In the genomic region with DNA sequence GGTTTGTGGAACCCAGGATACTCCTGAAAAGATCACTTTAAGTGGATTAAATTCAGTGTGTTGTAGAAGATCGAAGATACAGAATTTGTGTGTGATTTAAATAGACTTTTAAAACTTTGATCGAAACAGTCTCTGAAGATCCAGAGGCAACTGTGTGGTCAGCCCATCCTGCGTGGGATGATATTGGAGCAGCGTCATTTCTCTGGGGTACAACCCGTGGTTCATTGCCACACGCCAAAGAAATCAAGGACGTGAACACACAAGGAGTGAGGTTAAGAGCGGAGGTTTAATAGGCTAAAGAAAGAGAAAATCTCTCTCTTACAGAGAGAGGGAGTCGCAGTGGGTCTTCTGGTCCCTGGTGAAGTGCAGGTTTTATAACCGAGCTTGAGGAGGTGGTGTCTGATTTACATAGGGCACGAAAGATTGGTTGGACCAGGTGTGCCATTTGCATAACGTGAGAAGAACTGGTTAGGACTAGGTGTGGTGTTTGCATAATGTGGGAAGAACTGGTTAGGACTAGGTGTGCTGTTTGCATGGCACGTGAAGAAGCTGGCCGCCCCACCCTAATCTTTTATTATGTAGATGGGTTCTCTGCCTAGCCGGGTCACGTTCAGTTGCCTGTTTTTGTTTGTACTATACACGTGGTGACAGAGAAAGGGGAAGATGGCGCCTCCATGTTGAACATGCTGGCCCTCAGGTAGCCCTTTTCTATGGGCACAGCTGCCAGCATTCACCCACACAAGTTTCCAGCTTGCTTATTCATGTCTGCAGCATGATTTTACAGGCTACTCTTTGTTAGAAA, we compare ENCODE assay signal across 18 cellular contexts.
DNase-seq lines count a peak whose midpoint lies in the region; ATAC-seq, FAIRE-seq and TF ChIP-seq lines count a peak whose summit lies in the region.
"Had no signal": no experiment of that assay in that cellular context is flagged by ENCODE, and none has a peak within 500 bp of the region (broad histone marks: within the 10 kb centered on the region; RNA-seq: fewer than 3 reads in every experiment).

No MANE protein-coding gene starts in this region.

- H3K4me1 ChIP-seq in H1 (replicated peaks in 1 of 4; ENCODE audit: control insufficient read depth in 3 of 4, insufficient read depth in 4 of 4, low read length in 3 of 4) (peaks cover 0 to 11% (median 3%) of the 10 kb centered on the region in 4 experiments; a peak in 5 of 7 replicates), mucosa of descending colon (ENCODE audit: low read depth) (no peaks in the 10 kb centered on the region)
- H3K4me1 ChIP-seq: BE2C had no signal

- no peak overlapping the region for H4K91ac ChIP-seq in H1 (replicated peaks; ENCODE audit: insufficient read length, low read length)

- ATAC-seq in mucosa of descending colon = peak; percentile 95
- ATAC-seq: SK-N-SH treated with all-trans-retinoic acid at 6 μM for 48 hours had no signal

- H3K36me3 ChIP-seq in H1 (ENCODE audit: control insufficient read depth in 2 of 4, insufficient read depth in 4 of 4, low read length in 3 of 4) (no peaks in the 10 kb centered on the region; a peak in 1 of 8 replicates), mucosa of descending colon (ENCODE audit: low read depth) (no peaks in the 10 kb centered on the region)
- H3K36me3 ChIP-seq: BE2C, neural progenitor cell, thoracic aorta had no signal

- no peaks in the 10 kb centered on the region for H3K79me1 ChIP-seq in H1 (ENCODE audit: low read depth, low read length)

- no peaks in the 10 kb centered on the region for H4K20me1 ChIP-seq in H1 (replicated peaks in 1 of 2; ENCODE audit: control insufficient read depth in 1 of 2, insufficient read depth in 2 of 2, low read length in 2 of 2)

- H3K9me3 ChIP-seq in H1 (ENCODE audit: insufficient read depth in 2 of 2, low read depth in 1 of 2, low read length in 1 of 2) = peaks cover 0 to 4% of the 10 kb centered on the region in 2 experiments; a peak in 1 of 4 replicates
- H3K9me3 ChIP-seq in mucosa of descending colon = no peaks in the 10 kb centered on the region
- H3K9me3 ChIP-seq: BE2C, thoracic aorta had no signal

- no peak overlapping the region for H3K14ac ChIP-seq in H1 (ENCODE audit: insufficient read length)

- no peak overlapping the region for H3K4me2 ChIP-seq in H1 (ENCODE audit: insufficient read depth in 1 of 2, low read depth in 2 of 2, low read length in 2 of 2)
- H3K4me2 ChIP-seq: neural progenitor cell had no signal

- peak; percentile 93 for FAIRE-seq in H1 (lab: Jason Lieb, UNC)
- FAIRE-seq: endothelial cell of umbilical vein, islet of Langerhans had no signal

- no peak overlapping the region for H3K56ac ChIP-seq in H1 (replicated peaks; ENCODE audit: insufficient read length, low read depth, low read length)

- no peak for TF ChIP-seq CTCF in H1 (IDR thresholded peaks at IDR 0.05; ENCODE audit: control extremely low read depth in 1 of 3, insufficient read depth in 1 of 3, low read depth in 1 of 3, low read length in 3 of 3)
- TF ChIP-seq CTCF in mucosa of descending colon (IDR thresholded peaks at IDR 0.05) = no peak

- H2BK5ac ChIP-seq in H1 (ENCODE audit: low read depth, low read length) = peak overlapping the region; percentile 75

- no peak for TF ChIP-seq EP300 in H1 (IDR thresholded peaks at IDR 0.05; ENCODE audit: borderline replicate concordance in 1 of 2, low read depth in 2 of 2, low read length in 2 of 2)

- H2BK20ac ChIP-seq in H1 (ENCODE audit: low read length) = peak overlapping the region; percentile 91

- H3K4ac ChIP-seq in H1 (replicated peaks; ENCODE audit: insufficient read length, low read depth, low read length) = no peak overlapping the region

- H3K27ac ChIP-seq in H1 (ENCODE audit: low read depth, low read length) = no peak overlapping the region
- H3K27ac ChIP-seq: coronary artery, neural progenitor cell, thoracic aorta had no signal

- H3K18ac ChIP-seq in H1 (ENCODE audit: extremely low read depth, low read length) = peak overlapping the region; percentile 73; the same call in 1 of the 2 replicates

- H3K9ac ChIP-seq in H1 (replicated peaks in 1 of 4; ENCODE audit: extremely low read depth in 1 of 4, low read depth in 3 of 4, low read length in 3 of 4) = no peak overlapping the region
- H3K9ac ChIP-seq: neural progenitor cell had no signal

- H2BK120ac ChIP-seq in H1 (replicated peaks; ENCODE audit: low read depth, low read length) = no peak overlapping the region

- H4K8ac ChIP-seq in H1 (ENCODE audit: extremely low read depth, insufficient read depth, low read length) = no peak overlapping the region

- no peaks in the 10 kb centered on the region for H3K23me2 ChIP-seq in H1 (ENCODE audit: low read depth, low read length)

- H2AK5ac ChIP-seq in H1 (ENCODE audit: low read depth, low read length) = peak overlapping the region; percentile 28; the same call in 1 of the 2 replicates

- TF ChIP-seq POLR2A in H1 (IDR thresholded peaks at IDR 0.05; ENCODE audit: control extremely low read depth in 1 of 2, low read depth in 2 of 2, low read length in 2 of 2) = no peak

- 58% methylated on average over 18 of the region's 18 CpGs; no CpG with 5 or more reads in 1 of the 2 experiments for WGBS in H1 (ENCODE audit: extremely low coverage in 1 of 2, insufficient coverage in 1 of 2, insufficient read length in 1 of 2, insufficient replicate concordance in 2 of 2, low coverage in 1 of 2, low lambda C conversion rate in 2 of 2, missing lambda C conversion rate in 1 of 2), 2 experiments

- H2BK15ac ChIP-seq in H1 (ENCODE audit: low read length) = 0 out of 2 replicates have a peak overlapping the region, but pooled peaks have one; percentile 75

- intact Hi-C loops in mucosa of descending colon (cut with DNase I, micrococcal nuclease) = no loop called here

- H2AFZ ChIP-seq in H1 (ENCODE audit: low read length) = no peak overlapping the region; the same call in 1 of the 2 replicates
- H2AFZ ChIP-seq: neural progenitor cell had no signal

- H3K23ac ChIP-seq in H1 (ENCODE audit: insufficient read length) = no peak overlapping the region

- DNase-seq in DMS53 treated with DMSO at 0.1 percent for 48 hours (lab: John Stamatoyannopoulos, UW; ENCODE audit: unreplicated experiment) (peak; percentile 18), NCI-H1436 (lab: John Stamatoyannopoulos, UW) (peak; percentile 77), H1 (ENCODE audit: low read depth in 1 of 2, low spot score in 2 of 2) (peak in 1 of 2 experiments; percentile 27), mucosa of descending colon (peak in 2 of 3 donors; percentile 56 to 57), KG1 (lab: John Stamatoyannopoulos, UW) (no peak), RPMI8226 (no peak)
- no peak for DNase-seq in stimulated activated CD4-positive, alpha-beta T cell treated with anti-CD3 and anti-CD28 coated beads, Interleukin-4, amount 100 ng/mL, for 24 hours
- DNase-seq: activated CD4-positive, alpha-beta T cell treated with anti-CD3 and anti-CD28 coated beads, Interleukin-2, amount 10 ng/mL, durations not matched to agents 7 days and 5 days; NCI-H1105 treated with DMSO at 0.1 percent for 48 hours; NCI-H446 treated with DMSO at 0.1 percent for 48 hours; stimulated activated CD4-positive, alpha-beta T cell treated with anti-CD3 and anti-CD28 coated beads, Interleukin-1b, Interleukin-23, amount 100 ng/mL, for 48 hours had no signal

- peak overlapping the region; percentile 92 for H2BK12ac ChIP-seq in H1 (ENCODE audit: low read depth, low read length)

- no peak for TF ChIP-seq RAD21 in H1 (IDR thresholded peaks at IDR 0.05 in 1 of 2, conservative IDR thresholded peaks at IDR 0.05 in 1 of 2; ENCODE audit: low read depth in 2 of 2, low read length in 2 of 2)

- CTCF ChIA-PET in H1 (lab: Charles Lee; ENCODE audit: partially characterized antibody) = interaction anchor here (1.1 kb wide), 1 partner anchor 70 kb away, joined by 3 read pairs; no protein-coding TSS in a partner anchor

- no peaks in the 10 kb centered on the region for H3K79me2 ChIP-seq in H1 (ENCODE audit: control insufficient read depth in 1 of 2, insufficient read depth in 2 of 2, low read length in 2 of 2)

- no peaks in the 10 kb centered on the region for H3K27me3 ChIP-seq in H1 (replicated peaks in 1 of 4; ENCODE audit: control insufficient read depth in 3 of 4, extremely low read depth in 1 of 4, insufficient read depth in 3 of 4, low read length in 3 of 4)
- H3K27me3 ChIP-seq: BE2C, neural progenitor cell had no signal

- H3K4me3 ChIP-seq in H1 (ENCODE audit: extremely low read depth in 1 of 4, insufficient read depth in 2 of 4, low read depth in 3 of 4, low read length in 4 of 4) (no peak overlapping the region), mucosa of descending colon (no peak overlapping the region)
- H3K4me3 ChIP-seq: coronary artery, neural progenitor cell, thoracic aorta had no signal

- POLR2A ChIA-PET in H1 (lab: Charles Lee; ENCODE audit: partially characterized antibody) = interaction anchor here (0.7 to 1.3 kb wide), 2 partner anchors 11 to 28 kb away, joined by 3 read pairs; no protein-coding TSS in a partner anchor

- no peak overlapping the region for H4K5ac ChIP-seq in H1 (ENCODE audit: insufficient read length, low read depth, low read length)

TF ChIP-seq in H1, 55 proteins besides CTCF, POLR2A, EP300 and RAD21 (continues in another document):
- no peak for TF ChIP-seq CREB1 (IDR thresholded peaks at IDR 0.05)
- peak; percentile 72; the same call in 1 of the 2 replicates for TF ChIP-seq TCF12 (IDR thresholded peaks at IDR 0.05; ENCODE audit: low read depth, low read length)
- no peak for TF ChIP-seq BCL11A (IDR thresholded peaks at IDR 0.05; ENCODE audit: low read depth in 2 of 2, low read length in 2 of 2)
- no peak for TF ChIP-seq SUZ12 (IDR thresholded peaks at IDR 0.05; ENCODE audit: low read length)
- TF ChIP-seq MAX (IDR thresholded peaks at IDR 0.05) = peak; percentile 94
- TF ChIP-seq SIX5 (IDR thresholded peaks at IDR 0.05; ENCODE audit: low read depth, low read length) = no peak
- no peak for TF ChIP-seq TBP (IDR thresholded peaks at IDR 0.05; ENCODE audit: low read depth, low read length)
- TF ChIP-seq CEBPB (IDR thresholded peaks at IDR 0.05; ENCODE audit: low read depth, low read length) = no peak
- TF ChIP-seq ZNF274 (IDR thresholded peaks at IDR 0.05; ENCODE audit: borderline replicate concordance, extremely low read depth, low read length) = no peak
- TF ChIP-seq NANOG (IDR thresholded peaks at IDR 0.05; ENCODE audit: insufficient read depth, low read depth, low read length, poor library complexity, severe bottlenecking) = no peak
- TF ChIP-seq HDAC2 (IDR thresholded peaks at IDR 0.05; ENCODE audit: borderline replicate concordance in 1 of 2, low read depth in 2 of 2, low read length in 2 of 2) = no peak
- peak; percentile 79 for TF ChIP-seq YY1 (IDR thresholded peaks at IDR 0.05; ENCODE audit: low read depth, low read length)
- no peak for TF ChIP-seq GABPA (IDR thresholded peaks at IDR 0.05; ENCODE audit: borderline replicate concordance, insufficient read depth, low read length)
- TF ChIP-seq NRF1 (IDR thresholded peaks at IDR 0.05; ENCODE audit: low read depth, low read length) = no peak
- TF ChIP-seq RXRA (IDR thresholded peaks at IDR 0.05; ENCODE audit: insufficient read depth, low read depth, low read length) = no peak

Comparison
In these comparisons a context has a peak if more than half of its experiments do, and no peak if none do; other contexts are left out.
1. DNase-seq: peak in DMS53 treated with DMSO at 0.1 percent for 48 hours (single experiment), NCI-H1436 (single experiment) and mucosa of descending colon (2 of 3); none in KG1 (single experiment), RPMI8226 (single experiment) and stimulated activated CD4-positive, alpha-beta T cell treated with anti-CD3 and anti-CD28 coated beads, Interleukin-4, amount 100 ng/mL, for 24 hours (single experiment).